15 cellular contexts compared by ENCODE assay signal in the genomic region with DNA sequence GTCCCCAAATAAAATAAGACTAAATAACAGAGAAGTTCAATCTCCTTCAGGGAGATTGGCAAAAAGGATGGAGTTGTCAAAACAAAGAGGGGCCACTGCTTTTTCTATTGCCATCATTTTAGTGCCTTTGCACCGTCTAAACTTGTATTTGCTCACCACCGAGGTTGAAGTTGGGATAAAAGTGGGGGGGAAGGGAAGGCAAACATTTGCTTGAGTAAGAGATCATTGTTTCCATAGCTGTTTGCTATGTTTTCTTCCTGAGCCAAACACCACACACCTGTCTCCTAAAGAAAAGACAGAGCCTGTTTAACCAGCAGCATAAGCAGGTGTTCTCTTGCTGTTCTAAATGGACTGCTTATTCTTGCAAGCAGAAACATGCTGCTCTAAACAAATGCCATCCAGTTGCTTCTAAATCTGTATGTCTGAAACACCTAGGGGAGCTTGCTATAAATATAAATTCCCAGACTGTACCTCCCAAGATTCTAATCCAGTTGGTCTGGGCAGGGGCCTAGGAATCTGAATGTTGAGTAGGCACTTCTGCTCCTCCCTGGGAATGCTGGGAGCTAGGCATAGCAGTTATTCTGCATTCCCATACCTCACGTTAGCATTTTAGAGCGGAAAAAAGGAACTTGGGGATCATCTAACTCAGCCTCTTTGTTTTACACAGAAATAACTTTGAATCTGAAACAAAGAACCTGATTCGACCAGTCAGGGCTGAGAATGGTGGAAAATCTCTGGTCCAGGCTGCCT.
DNase-seq lines count a peak whose midpoint lies in the region; TF ChIP-seq lines count a peak whose summit lies in the region.
"Had no signal": no experiment of that assay in that cellular context is flagged by ENCODE, and none has a peak within 500 bp of the region (broad histone marks: within the 10 kb centered on the region; RNA-seq: fewer than 3 reads in every experiment).

No MANE protein-coding gene starts in this region.

- no peak overlapping the region for H3K9ac ChIP-seq in endodermal cell (ENCODE audit: extremely low read depth, low read length, poor library complexity, severe bottlenecking)

- H3K27ac Mint-ChIP-seq in endodermal cell (no peak overlapping the region), progenitor cell of endocrine pancreas (peak overlapping the region; percentile 91)
- H3K27ac Mint-ChIP-seq: activated CD4-positive, alpha-beta T cell treated with anti-CD3 and anti-CD28 coated beads, Interleukin-2, amount 10 ng/mL, durations not matched to agents 24 days and 14 days; CD4-positive, CD25-positive, alpha-beta regulatory T cell; immature natural killer cell; T-cell had no signal

- H3K4me1 ChIP-seq in endodermal cell (ENCODE audit: control insufficient read depth, insufficient read depth, low read length), result peaks cover 18% of the 10 kb centered on the region

- H3K4me1 Mint-ChIP-seq in endodermal cell (peaks cover 36% of the 10 kb centered on the region), progenitor cell of endocrine pancreas (ENCODE audit: low read depth) (peaks cover 28% of the 10 kb centered on the region)
- H3K4me1 Mint-ChIP-seq: activated CD4-positive, alpha-beta T cell treated with anti-CD3 and anti-CD28 coated beads, Interleukin-2, amount 10 ng/mL, durations not matched to agents 24 days and 14 days; CD4-positive, CD25-positive, alpha-beta regulatory T cell; immature natural killer cell; T-cell had no signal

- no peak overlapping the region for H3K4me3 ChIP-seq in LNCaP clone FGC (ENCODE audit: low read depth, low read length)
- peak overlapping the region; percentile 53 for H3K4me3 ChIP-seq in endodermal cell (ENCODE audit: low read length)
- H3K4me3 ChIP-seq: skin epidermis had no signal

- H3K27ac ChIP-seq in endodermal cell (ENCODE audit: low read depth, low read length), result peak overlapping the region; percentile 83

- H3K9me3 ChIP-seq in endodermal cell (ENCODE audit: control insufficient read depth, low read length), result peaks cover 19% of the 10 kb centered on the region

- no peak for TF ChIP-seq CTCF in LNCaP clone FGC (IDR thresholded peaks at IDR 0.05; ENCODE audit: control insufficient read depth, extremely low read depth, insufficient read depth)
- TF ChIP-seq CTCF in endodermal cell (conservative IDR thresholded peaks at IDR 0.05), result no peak
- TF ChIP-seq CTCF in progenitor cell of endocrine pancreas (IDR thresholded peaks at IDR 0.05; ENCODE audit: unreplicated experiment), result no peak

- peaks cover 2% of the 10 kb centered on the region for H3K27me3 Mint-ChIP-seq in endodermal cell (ENCODE audit: insufficient read depth)
- H3K27me3 Mint-ChIP-seq in progenitor cell of endocrine pancreas, result no peaks in the 10 kb centered on the region

- H3K36me3 Mint-ChIP-seq in endodermal cell (ENCODE audit: low read depth) (no peaks in the 10 kb centered on the region), progenitor cell of endocrine pancreas (ENCODE audit: insufficient read depth) (no peaks in the 10 kb centered on the region)
- H3K36me3 Mint-ChIP-seq: CD4-positive, CD25-positive, alpha-beta regulatory T cell; immature natural killer cell; T-cell had no signal

- 72 to 79% methylated on average over 4 to 5 of the region's 5 CpGs for WGBS in endodermal cell (ENCODE audit: insufficient coverage in 1 of 2, insufficient read length in 1 of 2), 2 experiments

- no peak overlapping the region for H3K4me3 Mint-ChIP-seq in endodermal cell
- H3K4me3 Mint-ChIP-seq in progenitor cell of endocrine pancreas (ENCODE audit: low read depth), result no peak overlapping the region
- H3K4me3 Mint-ChIP-seq: activated CD4-positive, alpha-beta T cell treated with anti-CD3 and anti-CD28 coated beads, Interleukin-2, amount 10 ng/mL, durations not matched to agents 24 days and 14 days; CD4-positive, CD25-positive, alpha-beta regulatory T cell; immature natural killer cell; T-cell had no signal

- peak; percentile 26 for DNase-seq in LNCaP clone FGC (ENCODE audit: low read depth)
- peak; percentile 92 for DNase-seq in NCI-H2196 treated with DMSO at 0.1 percent for 48 hours (lab: John Stamatoyannopoulos, UW; ENCODE audit: unreplicated experiment)
- peak; percentile 34 for DNase-seq in endodermal cell
- no peak for DNase-seq in progenitor cell of endocrine pancreas (ENCODE audit: low spot score, unreplicated experiment)
- no peak for DNase-seq in mucosa of gallbladder (ENCODE audit: low spot score)
- no peak for DNase-seq in NCI-H226
- no peak for DNase-seq in stimulated activated CD4-positive, alpha-beta T cell treated with anti-CD3 and anti-CD28 coated beads, Interleukin-12 subunit alpha, Interleukin-12 subunit beta, amount 100 ng/mL, for 4 hours
- DNase-seq: activated CD4-positive, alpha-beta T cell treated with anti-CD3 and anti-CD28 coated beads, Interleukin-2, amount 10 ng/mL, durations not matched to agents 24 days and 14 days; aorta; CD4-positive, CD25-positive, alpha-beta regulatory T cell; dermis blood vessel endothelial cell; immature natural killer cell; Karpas-422; T-cell had no signal

- H3K9me3 Mint-ChIP-seq in endodermal cell (peaks cover 9% of the 10 kb centered on the region), progenitor cell of endocrine pancreas (ENCODE audit: low read depth) (peaks cover 4% of the 10 kb centered on the region)
- H3K9me3 Mint-ChIP-seq: activated CD4-positive, alpha-beta T cell treated with anti-CD3 and anti-CD28 coated beads, Interleukin-2, amount 10 ng/mL, durations not matched to agents 24 days and 14 days; immature natural killer cell; T-cell had no signal

- H3K27me3 ChIP-seq in endodermal cell (ENCODE audit: control insufficient read depth, insufficient read depth, low read length, poor library complexity, severe bottlenecking), result no peaks in the 10 kb centered on the region

- H3K36me3 ChIP-seq in endodermal cell (ENCODE audit: control insufficient read depth, insufficient read depth, low read length), result no peaks in the 10 kb centered on the region

Comparison
In these comparisons a context has a peak if more than half of its experiments do, and no peak if none do; other contexts are left out.
1. DNase-seq: peak in LNCaP clone FGC (single experiment), NCI-H2196 treated with DMSO at 0.1 percent for 48 hours (single experiment) and endodermal cell (single experiment); none in progenitor cell of endocrine pancreas (single experiment), mucosa of gallbladder (single experiment), NCI-H226 (single experiment) and stimulated activated CD4-positive, alpha-beta T cell treated with anti-CD3 and anti-CD28 coated beads, Interleukin-12 subunit alpha, Interleukin-12 subunit beta, amount 100 ng/mL, for 4 hours (single experiment).